In genomic region chr17:82257473-82257872, GRCh38 we compare ENCODE assay signal across 8 cellular contexts. TPM values are rescaled to one million over a fixed set of nuclear protein-coding genes. Genes with fewer than 3 reads are reported as not detected.
DNase-seq lines count a peak whose midpoint lies in the region; ATAC-seq lines count a peak whose summit lies in the region.

No MANE protein-coding gene starts in this region.

- H3K27ac Mint-ChIP-seq in effector memory CD8-positive, alpha-beta T cell = peak overlapping the region; percentile 98 to 99

- H3K4me1 Mint-ChIP-seq in effector memory CD8-positive, alpha-beta T cell (ENCODE audit: low read depth in 2 of 2) = peaks cover 31 to 36% of the 10 kb centered on the region in 2 donors

- peaks cover 80% of the 10 kb centered on the region for H3K36me3 Mint-ChIP-seq in effector memory CD8-positive, alpha-beta T cell (ENCODE audit: insufficient read depth)

- no peaks in the 10 kb centered on the region for H3K9me3 Mint-ChIP-seq in effector memory CD8-positive, alpha-beta T cell

- H3K4me3 Mint-ChIP-seq in effector memory CD8-positive, alpha-beta T cell = peak overlapping the region; percentile 40 to 51

- DNase-seq in COLO668 (lab: John Stamatoyannopoulos, UW; ENCODE audit: unreplicated experiment) (peak; percentile 3), occipital lobe (lab: John Stamatoyannopoulos, UW) (peak; percentile 41), KBM-7 (no peak), MV-4-11 (lab: John Stamatoyannopoulos, UW) (no peak)
- peak; percentile 67 for DNase-seq in activated CD4-positive, alpha-beta T cell treated with anti-CD3 and anti-CD28 coated beads for 48 hours
- DNase-seq in effector memory CD8-positive, alpha-beta T cell = peak; percentile 72 to 82 (median 74)

- in situ Hi-C loops in KBM-7 (cut with MboI; ENCODE audit: low pct_unique_long_range_greater_than_20kb, low sequenced_read_pairs) = no loop called here

- H3K27me3 Mint-ChIP-seq in effector memory CD8-positive, alpha-beta T cell = no peaks in the 10 kb centered on the region

- peak; percentile 96 for ATAC-seq in effector memory CD8-positive, alpha-beta T cell (replicated peaks)
- no peak for ATAC-seq in HG02852 (IDR thresholded peaks at IDR 0.05; ENCODE audit: unreplicated experiment)
- ATAC-seq in HG03469 (IDR thresholded peaks at IDR 0.05; ENCODE audit: unreplicated experiment) = no peak

RNA-seq across cellular contexts. Expression of gene CSNK1D, which starts 16.0 kb away (rescaled TPM):
- total RNA-seq in occipital lobe = 23.9 TPM

RNA-seq across cellular contexts. Expression of gene SLC16A3, which starts 28.6 kb away (rescaled TPM):
- total RNA-seq in occipital lobe = 4.2 TPM

RNA-seq across cellular contexts. Expression of gene CCDC57, which starts 44.8 kb away (rescaled TPM):
- total RNA-seq in occipital lobe = 18.6 TPM

RNA-seq across cellular contexts. Expression of gene CD7, which starts 59.9 kb away (rescaled TPM):
- total RNA-seq in occipital lobe = not detected

Comparison
In these comparisons a context has a peak if more than half of its experiments do, and no peak if none do; other contexts are left out.
1. DNase-seq: peak in COLO668 (single experiment), activated CD4-positive, alpha-beta T cell treated with anti-CD3 and anti-CD28 coated beads for 48 hours (single experiment), effector memory CD8-positive, alpha-beta T cell (3 of 3) and occipital lobe (single experiment); none in KBM-7 (single experiment) and MV-4-11 (single experiment).